In genomic region chr1:151535326-151536271, GRCh38 we compare ENCODE assay signal across 2 cellular contexts.
TF ChIP-seq lines count a peak whose summit lies in the region.

No MANE protein-coding gene starts in this region.

TF ChIP-seq in HepG2, 621 proteins besides CTCF, POLR2A, EP300 and RAD21:
- TF ChIP-seq ATF7 (IDR thresholded peaks at IDR 0.05) = peak; percentile 38; the same call in 1 of the 2 replicates
- TF ChIP-seq ATF7 (CRISPR knock-in tag; IDR thresholded peaks at IDR 0.05) = no peak
- no peak for TF ChIP-seq AGO2 (optimal IDR thresholded peaks at IDR 0.05; ENCODE audit: low read depth, low read length)
- TF ChIP-seq ZBTB4 (CRISPR knock-in tag; IDR thresholded peaks at IDR 0.05; ENCODE audit: borderline replicate concordance) = no peak

TF ChIP-seq in K562, 482 proteins besides CTCF, POLR2A, EP300 and RAD21:
- TF ChIP-seq JUND (IDR thresholded peaks at IDR 0.05; ENCODE audit: borderline replicate concordance, low read depth, low read length) (peak; percentile 23; the same call in 1 of the 2 replicates), JUND (tag; IDR thresholded peaks at IDR 0.05; ENCODE audit: borderline replicate concordance, low read depth, low read length) (peak; percentile 13; the same call in 1 of the 3 replicates), ATF1 (CRISPR knock-in tag; IDR thresholded peaks at IDR 0.05) (no peak), ATF1 (tag; IDR thresholded peaks at IDR 0.05) (0 out of 2 replicates have a peak, but pooled peaks have one; percentile 44), ZNF316 (IDR thresholded peaks at IDR 0.05) (no peak), L3MBTL2 (IDR thresholded peaks at IDR 0.05) (no peak), NCOA1 (IDR thresholded peaks at IDR 0.05; ENCODE audit: low read depth) (no peak), JUN (IDR thresholded peaks at IDR 0.05; ENCODE audit: borderline replicate concordance, low read depth, low read length) (0 out of 2 replicates have a peak, but pooled peaks have one; percentile 7), JUN (CRISPR knock-in tag; IDR thresholded peaks at IDR 0.05; ENCODE audit: borderline replicate concordance) (no peak), ATF7 (IDR thresholded peaks at IDR 0.05) (peak; percentile 88)
- TF ChIP-seq, protein P1, sequence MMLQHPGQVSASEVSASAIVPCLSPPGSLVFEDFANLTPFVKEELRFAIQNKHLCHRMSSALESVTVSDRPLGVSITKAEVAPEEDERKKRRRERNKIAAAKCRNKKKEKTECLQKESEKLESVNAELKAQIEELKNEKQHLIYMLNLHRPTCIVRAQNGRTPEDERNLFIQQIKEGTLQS (IDR thresholded peaks at IDR 0.05) = peak; percentile 91
- TF ChIP-seq, protein P1 (CRISPR knock-in tag; conservative IDR thresholded peaks at IDR 0.05) = no peak
TF ChIP-seq in K562: peak in this region for 5.
